In genomic region chr2:162317910-162318279, GRCh38 we compare ENCODE assay signal across 8 cellular contexts. TPM values are rescaled to one million over a fixed set of nuclear protein-coding genes. Genes with fewer than 3 reads are reported as not detected.
DNase-seq lines count a peak whose midpoint lies in the region; ATAC-seq, FAIRE-seq and TF ChIP-seq lines count a peak whose summit lies in the region.

No MANE protein-coding gene starts in this region.

- H3K4me1 ChIP-seq in BLaER1 (peaks cover 36% of the 10 kb centered on the region), ectodermal cell (ENCODE audit: control insufficient read depth, insufficient read depth, low read length) (no peaks in the 10 kb centered on the region), mucosa of descending colon (ENCODE audit: low read depth) (peaks cover 30% of the 10 kb centered on the region), transverse colon (peaks cover 7 to 45% (median 27%) of the 10 kb centered on the region in 4 donors)

- peak; percentile 8 for ATAC-seq in GM19372 (IDR thresholded peaks at IDR 0.05; ENCODE audit: low read depth, unreplicated experiment)
- peak; percentile 13 for ATAC-seq in HG03460 (IDR thresholded peaks at IDR 0.05; ENCODE audit: unreplicated experiment)
- peak; percentile 49 for ATAC-seq in WTC11
- ATAC-seq in mucosa of descending colon = peak; percentile 56

- CTCF ChIA-PET in WTC11 (lab: Charles Lee) = interaction anchor here (0.6 to 2.6 kb wide), 6 partner anchors 10 to 376 kb away, joined by 3 to 20 read pairs (median 4); no protein-coding TSS in a partner anchor

- peak overlapping the region; percentile 92 for H3K27ac ChIP-seq in BLaER1
- no peak overlapping the region for H3K27ac ChIP-seq in ectodermal cell (ENCODE audit: insufficient read depth, low read depth, low read length, poor library complexity, severe bottlenecking)
- H3K27ac ChIP-seq in transverse colon = peak overlapping the region; percentile 90 to 94 (median 93)

- POLR2A ChIA-PET in WTC11 (lab: Charles Lee) = no interaction called here

- H3K4me2 ChIP-seq in BLaER1 = peak overlapping the region; percentile 72

- peak overlapping the region; percentile 82 for H3K4me3 Mint-ChIP-seq in WTC11

- DNase-seq in WTC11 (ENCODE audit: low spot score) (peak; percentile 26), mucosa of descending colon (peak; percentile 51 to 67 (median 62)), transverse colon (peak; percentile 47), HTR-8/SVneo (ENCODE audit: insufficient read length, low spot score) (no peak)

- 78 to 79% methylated on average over 13 of the region's 13 CpGs for WGBS in ectodermal cell, 2 experiments
- 16% methylated on average over 12 of the region's 13 CpGs; no CpG with 5 or more reads in 1 of the 2 donors for WGBS in transverse colon (ENCODE audit: low coverage in 1 of 2), 2 donors

- H3K27me3 ChIP-seq in BLaER1 (no peaks in the 10 kb centered on the region), ectodermal cell (ENCODE audit: control insufficient read depth, insufficient read depth, low read length, poor library complexity, severe bottlenecking) (peaks cover 12% of the 10 kb centered on the region), transverse colon (no peaks in the 10 kb centered on the region)

- no peak for FAIRE-seq in HTR-8/SVneo (lab: Jason Lieb, UNC)

- TF ChIP-seq CTCF in WTC11 (IDR thresholded peaks at IDR 0.05) (no peak), mucosa of descending colon (IDR thresholded peaks at IDR 0.05) (no peak), transverse colon (IDR thresholded peaks at IDR 0.05) (no peak)

- H3K36me3 ChIP-seq in BLaER1 (no peaks in the 10 kb centered on the region), ectodermal cell (ENCODE audit: control insufficient read depth, insufficient read depth, low read length) (no peaks in the 10 kb centered on the region), mucosa of descending colon (ENCODE audit: low read depth) (no peaks in the 10 kb centered on the region), transverse colon (no peaks in the 10 kb centered on the region)

- TF ChIP-seq EP300 in transverse colon (IDR thresholded peaks at IDR 0.05; ENCODE audit: low read depth) = no peak

- peaks cover 23% of the 10 kb centered on the region for H3K4me1 Mint-ChIP-seq in WTC11

- H3K4me3 ChIP-seq in BLaER1 (peak overlapping the region; percentile 98), ectodermal cell (ENCODE audit: insufficient read depth, low read depth, low read length) (peak overlapping the region; percentile 28), mucosa of descending colon (peak overlapping the region; percentile 88), transverse colon (peak overlapping the region; percentile 29 to 97 (median 78))

- H4K20me1 ChIP-seq in BLaER1 = no peaks in the 10 kb centered on the region

- intact Hi-C loops in mucosa of descending colon (cut with DNase I, micrococcal nuclease) (no loop called here), transverse colon (cut with DNase I; ENCODE audit: low total_unique reads) (no loop called here)

- in situ Hi-C loops in transverse colon (cut with MboI; ENCODE audit: low pct_ligation_motif_present in 1 of 4, low pct_unique_long_range_greater_than_20kb in 1 of 4, low sequenced_read_pairs in 3 of 4) = no loop called here

- no peak overlapping the region for H3K27ac Mint-ChIP-seq in WTC11

- peaks cover 6% of the 10 kb centered on the region; the same call in 1 of the 2 replicates for H3K9me3 Mint-ChIP-seq in WTC11

- no peak for TF ChIP-seq POLR2A in transverse colon (IDR thresholded peaks at IDR 0.05)

- no peaks in the 10 kb centered on the region for H3K36me3 Mint-ChIP-seq in WTC11

- H3K27me3 Mint-ChIP-seq in WTC11 (ENCODE audit: low read depth) = peaks cover 21% of the 10 kb centered on the region

- peak overlapping the region; percentile 88 for H3K9ac ChIP-seq in BLaER1

- H3K9me3 ChIP-seq in BLaER1 = no peaks in the 10 kb centered on the region
- no peaks in the 10 kb centered on the region for H3K9me3 ChIP-seq in ectodermal cell (ENCODE audit: control insufficient read depth, low read length)
- no peaks in the 10 kb centered on the region for H3K9me3 ChIP-seq in mucosa of descending colon
- no peaks in the 10 kb centered on the region for H3K9me3 ChIP-seq in transverse colon

TF ChIP-seq in WTC11, 78 proteins besides CTCF, POLR2A, EP300 and RAD21:
- TF ChIP-seq CREM (CRISPR knock-in tag; IDR thresholded peaks at IDR 0.05) (no peak), KAT7 (CRISPR knock-in tag; IDR thresholded peaks at IDR 0.05; ENCODE audit: borderline replicate concordance) (no peak)
- TF ChIP-seq, protein P1, sequence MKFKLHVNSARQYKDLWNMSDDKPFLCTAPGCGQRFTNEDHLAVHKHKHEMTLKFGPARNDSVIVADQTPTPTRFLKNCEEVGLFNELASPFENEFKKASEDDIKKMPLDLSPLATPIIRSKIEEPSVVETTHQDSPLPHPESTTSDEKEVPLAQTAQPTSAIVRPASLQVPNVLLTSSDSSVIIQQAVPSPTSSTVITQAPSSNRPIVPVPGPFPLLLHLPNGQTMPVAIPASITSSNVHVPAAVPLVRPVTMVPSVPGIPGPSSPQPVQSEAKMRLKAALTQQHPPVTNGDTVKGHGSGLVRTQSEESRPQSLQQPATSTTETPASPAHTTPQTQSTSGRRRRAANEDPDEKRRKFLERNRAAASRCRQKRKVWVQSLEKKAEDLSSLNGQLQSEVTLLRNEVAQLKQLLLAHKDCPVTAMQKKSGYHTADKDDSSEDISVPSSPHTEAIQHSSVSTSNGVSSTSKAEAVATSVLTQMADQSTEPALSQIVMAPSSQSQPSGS (CRISPR knock-in tag; IDR thresholded peaks at IDR 0.05; ENCODE audit: borderline replicate concordance, low read depth) = no peak
TF ChIP-seq in WTC11: peak in this region for 0.

RNA-seq across cellular contexts. Expression of gene IFIH1, which starts 0.6 kb away (rescaled TPM):
- 1.3 to 2.3 TPM (median 2.1 TPM) in 3 replicates for total RNA-seq in WTC11 (2021)
- polyA plus RNA-seq in ectodermal cell (2013, experiment 1 of 4) = 0.44 TPM
- 0.55 TPM for polyA plus RNA-seq in ectodermal cell (2013, experiment 2 of 4)
- 0.48 TPM for polyA plus RNA-seq in ectodermal cell (2013, experiment 3 of 4)
- 0.36 TPM for polyA plus RNA-seq in ectodermal cell (2013, experiment 4 of 4)
- 10 to 100 TPM; 15.1 to 20.9 (median 18.3) TPM for total RNA-seq in mucosa of descending colon
- total RNA-seq in transverse colon = 100 to 1,000 TPM in 1 of 4 donors, 10 to 100 TPM in 3; 23.1 to 133 (median 29.5) TPM

RNA-seq across cellular contexts. Expression of gene GCA, which starts 26.0 kb away (rescaled TPM):
- total RNA-seq in WTC11 (2021) (42.1 to 46.2 TPM (median 44.5 TPM) in 3 replicates), mucosa of descending colon (10 to 100 TPM; 14.1 to 32.8 (median 29.1) TPM), transverse colon (10 to 100 TPM in 2 of 4 donors, 1 to 10 TPM in 1, not detected in 1; 7.5 to 25.8 (median 18.4) TPM)
- polyA plus RNA-seq in ectodermal cell (2013, experiment 1 of 4) = 36.8 TPM
- 46.7 TPM for polyA plus RNA-seq in ectodermal cell (2013, experiment 2 of 4)
- 31.4 TPM for polyA plus RNA-seq in ectodermal cell (2013, experiment 3 of 4)
- polyA plus RNA-seq in ectodermal cell (2013, experiment 4 of 4) = 38.0 TPM

Comparison
In these comparisons a context has a peak if more than half of its experiments do, and no peak if none do; other contexts are left out.
1. H3K4me3 ChIP-seq: peak in every context shown above with its lines; median percentile 98 in BLaER1; 88 in mucosa of descending colon; 78 in transverse colon; 28 in ectodermal cell.